Comparison of ENCODE assay signal across 1 cellular context in genomic region chr2:219131744-219132143, GRCh38.
TF ChIP-seq lines count a peak whose summit lies in the region.

No MANE protein-coding gene starts in this region.

TF ChIP-seq in A549, 52 proteins besides CTCF, POLR2A, EP300 and RAD21:
- TF ChIP-seq NFE2L2 (conservative IDR thresholded peaks at IDR 0.05; ENCODE audit: low read length) (no peak), ZNF302 (CRISPR knock-in tag; IDR thresholded peaks at IDR 0.05) (no peak), FOSL2 (IDR thresholded peaks at IDR 0.05) (no peak), FOSL2 (CRISPR knock-in tag; IDR thresholded peaks at IDR 0.05) (no peak), HOXA7 (CRISPR knock-in tag; IDR thresholded peaks at IDR 0.05) (no peak)
